ENCODE assay signal across 20 cellular contexts in genomic region chr18:74283646-74284045, GRCh38. TPM values are rescaled to one million over a fixed set of nuclear protein-coding genes. Genes with fewer than 3 reads are reported as not detected.
DNase-seq lines count a peak whose midpoint lies in the region; ATAC-seq, FAIRE-seq and TF ChIP-seq lines count a peak whose summit lies in the region.
"Had no signal": no experiment of that assay in that cellular context is flagged by ENCODE, and none has a peak within 500 bp of the region (broad histone marks: within the 10 kb centered on the region; RNA-seq: fewer than 3 reads in every experiment).

No MANE protein-coding gene starts in this region.

- 72 to 82% (median 75%) methylated on average over 10 of the region's 10 CpGs for WGBS in heart left ventricle, 4 donors
- 88% methylated on average over 10 of the region's 10 CpGs; no CpG with 5 or more reads in 1 of the 2 experiments for WGBS in H1 (ENCODE audit: extremely low coverage in 1 of 2, insufficient coverage in 1 of 2, insufficient read length in 1 of 2, insufficient replicate concordance in 2 of 2, low coverage in 1 of 2, low lambda C conversion rate in 2 of 2, missing lambda C conversion rate in 1 of 2), 2 experiments

- peaks cover 16 to 72% (median 56%) of the 10 kb centered on the region in 12 donors for H3K4me1 ChIP-seq in heart left ventricle
- peaks cover 24 to 52% (median 37%) of the 10 kb centered on the region in 4 experiments for H3K4me1 ChIP-seq in H1 (replicated peaks in 1 of 4; ENCODE audit: control insufficient read depth in 3 of 4, insufficient read depth in 4 of 4, low read length in 3 of 4)
- H3K4me1 ChIP-seq in uterus = peaks cover 11 to 15% of the 10 kb centered on the region in 2 donors

- intact Hi-C loops in heart left ventricle (cut with DNase I) (no loop called here), left cardiac atrium (cut with DNase I) (no loop called here), uterus (cut with DNase I; ENCODE audit: low total_unique reads) (no loop called here)

- peaks cover 6% of the 10 kb centered on the region; the same call in 1 of the 2 replicates for H3K23me2 ChIP-seq in H1 (ENCODE audit: low read depth, low read length)

- H3K4me2 ChIP-seq in H1 (ENCODE audit: insufficient read depth in 1 of 2, low read depth in 2 of 2, low read length in 2 of 2) = peak overlapping the region; percentile 54 to 55; a peak in 2 of 4 replicates

- H3K4me3 ChIP-seq in heart left ventricle = no peak overlapping the region
- H3K4me3 ChIP-seq in H1 (ENCODE audit: extremely low read depth in 1 of 4, insufficient read depth in 2 of 4, low read depth in 3 of 4, low read length in 4 of 4) = peak overlapping the region in 1 of 4 experiments; percentile 37; a peak in 1 of 8 replicates
- H3K4me3 ChIP-seq in uterus = no peak overlapping the region
- H3K4me3 ChIP-seq: tibial nerve had no signal

- CTCF ChIA-PET in H1 (lab: Charles Lee; ENCODE audit: partially characterized antibody) = interaction anchor here (1.1 to 1.6 kb wide), 3 partner anchors 27 to 278 kb away, joined by 3 to 6 read pairs (median 5); no protein-coding TSS in a partner anchor
- CTCF ChIA-PET in HEK293T (lab: Yijun Ruan, JAX) = no interaction called here

- peak overlapping the region; percentile 93 for H3K18ac ChIP-seq in H1 (ENCODE audit: extremely low read depth, low read length)

- no peaks in the 10 kb centered on the region for H3K27me3 ChIP-seq in heart left ventricle
- H3K27me3 ChIP-seq in H1 (replicated peaks in 1 of 4; ENCODE audit: control insufficient read depth in 3 of 4, extremely low read depth in 1 of 4, insufficient read depth in 3 of 4, low read length in 3 of 4) = no peaks in the 10 kb centered on the region
- no peaks in the 10 kb centered on the region for H3K27me3 ChIP-seq in uterus
- H3K27me3 ChIP-seq: tibial nerve had no signal

- peak overlapping the region; percentile 42 for H3K4ac ChIP-seq in H1 (replicated peaks; ENCODE audit: insufficient read length, low read depth, low read length)

- peak overlapping the region in 2 of 3 experiments; percentile 81 to 94 for H3K27ac Mint-ChIP-seq in nephron
- H3K27ac Mint-ChIP-seq: activated B cell treated with CpG ODN at 0.5 μM for 24 hours had no signal

- no peak for TF ChIP-seq RAD21 in H1 (IDR thresholded peaks at IDR 0.05 in 1 of 2, conservative IDR thresholded peaks at IDR 0.05 in 1 of 2; ENCODE audit: low read depth in 2 of 2, low read length in 2 of 2)

- no peak for FAIRE-seq in H1 (lab: Jason Lieb, UNC)
- FAIRE-seq: GM19239 had no signal

- H3K27me3 Mint-ChIP-seq in nephron (ENCODE audit: low read depth) = no peaks in the 10 kb centered on the region
- H3K27me3 Mint-ChIP-seq: activated B cell treated with CpG ODN at 0.5 μM for 24 hours had no signal

- H2AFZ ChIP-seq in H1 (ENCODE audit: low read length) = no peak overlapping the region

- H3K56ac ChIP-seq in H1 (replicated peaks; ENCODE audit: insufficient read length, low read depth, low read length) = no peak overlapping the region

- no peaks in the 10 kb centered on the region for H3K9me3 Mint-ChIP-seq in nephron
- H3K9me3 Mint-ChIP-seq: activated B cell treated with CpG ODN at 0.5 μM for 24 hours had no signal

- no peaks in the 10 kb centered on the region for H3K36me3 ChIP-seq in heart left ventricle
- no peaks in the 10 kb centered on the region for H3K36me3 ChIP-seq in H1 (ENCODE audit: control insufficient read depth in 2 of 4, insufficient read depth in 4 of 4, low read length in 3 of 4)
- no peaks in the 10 kb centered on the region for H3K36me3 ChIP-seq in uterus

- no peak for DNase-seq in heart left ventricle
- DNase-seq in left cardiac atrium = no peak
- no peak for DNase-seq in H1 (ENCODE audit: low read depth in 1 of 2, low spot score in 2 of 2)
- DNase-seq in uterus = no peak
- DNase-seq in HEK293T (ENCODE audit: extremely low spot score) = no peak
- no peak for DNase-seq in inferior parietal cortex (ENCODE audit: extremely low spot score)
- no peak for DNase-seq in KBM-7
- DNase-seq: activated B cell treated with CpG ODN at 0.5 μM for 24 hours, cerebellar nuclear complex, DMS79, H7, Karpas-422, NCI-H2171 treated with DMSO at 0.1 percent for 48 hours, T-helper 1 cell had no signal

- POLR2A ChIA-PET in H1 (lab: Charles Lee; ENCODE audit: partially characterized antibody) (no interaction called here), HEK293T (lab: Yijun Ruan, JAX) (no interaction called here)

- no peak overlapping the region for H3K4me3 Mint-ChIP-seq in nephron
- H3K4me3 Mint-ChIP-seq: activated B cell treated with CpG ODN at 0.5 μM for 24 hours had no signal

- peak overlapping the region; percentile 98; the same call in 1 of the 2 replicates for H2BK5ac ChIP-seq in H1 (ENCODE audit: low read depth, low read length)

- peak overlapping the region in 10 of 12 donors; percentile 25 to 89 (median 76) for H3K27ac ChIP-seq in heart left ventricle
- peak overlapping the region; percentile 67; the same call in 1 of the 2 replicates for H3K27ac ChIP-seq in H1 (ENCODE audit: low read depth, low read length)
- peak overlapping the region; percentile 62 to 86 for H3K27ac ChIP-seq in uterus

- H2AK5ac ChIP-seq in H1 (ENCODE audit: low read depth, low read length) = peak overlapping the region; percentile 32; the same call in 1 of the 2 replicates

- H3K4me1 Mint-ChIP-seq in nephron = peaks cover 70% of the 10 kb centered on the region

- H3K9me3 ChIP-seq in heart left ventricle (no peaks in the 10 kb centered on the region), H1 (ENCODE audit: insufficient read depth in 2 of 2, low read depth in 1 of 2, low read length in 1 of 2) (no peaks in the 10 kb centered on the region), uterus (no peaks in the 10 kb centered on the region)
- H3K9me3 ChIP-seq: tibial nerve had no signal

- peak overlapping the region; percentile 38; the same call in 1 of the 2 replicates for H2BK15ac ChIP-seq in H1 (ENCODE audit: low read length)

- TF ChIP-seq POLR2A in heart left ventricle (IDR thresholded peaks at IDR 0.05) = no peak
- no peak for TF ChIP-seq POLR2A in H1 (IDR thresholded peaks at IDR 0.05; ENCODE audit: control extremely low read depth in 1 of 2, low read depth in 2 of 2, low read length in 2 of 2)
- TF ChIP-seq POLR2A in uterus (IDR thresholded peaks at IDR 0.05) = no peak

- peaks cover 16% of the 10 kb centered on the region for H3K79me1 ChIP-seq in H1 (ENCODE audit: low read depth, low read length)

- H3K9ac ChIP-seq in H1 (replicated peaks in 1 of 4; ENCODE audit: extremely low read depth in 1 of 4, low read depth in 3 of 4, low read length in 3 of 4) = no peak overlapping the region

- H4K20me1 ChIP-seq in H1 (replicated peaks in 1 of 2; ENCODE audit: control insufficient read depth in 1 of 2, insufficient read depth in 2 of 2, low read length in 2 of 2) = no peaks in the 10 kb centered on the region

- TF ChIP-seq EP300 in H1 (IDR thresholded peaks at IDR 0.05; ENCODE audit: borderline replicate concordance in 1 of 2, low read depth in 2 of 2, low read length in 2 of 2) = no peak

- H3K23ac ChIP-seq in H1 (ENCODE audit: insufficient read length) = no peak overlapping the region

- peak overlapping the region; percentile 77 for H2BK12ac ChIP-seq in H1 (ENCODE audit: low read depth, low read length)

- peaks cover 8 to 81% of the 10 kb centered on the region in 2 experiments for H3K79me2 ChIP-seq in H1 (ENCODE audit: control insufficient read depth in 1 of 2, insufficient read depth in 2 of 2, low read length in 2 of 2)

- TF ChIP-seq CTCF in heart left ventricle (IDR thresholded peaks at IDR 0.05) (no peak), H1 (IDR thresholded peaks at IDR 0.05; ENCODE audit: control extremely low read depth in 1 of 3, insufficient read depth in 1 of 3, low read depth in 1 of 3, low read length in 3 of 3) (no peak), nephron (IDR thresholded peaks at IDR 0.05; ENCODE audit: unreplicated experiment in 3 of 3) (no peak), uterus (IDR thresholded peaks at IDR 0.05) (no peak)

- H3K36me3 Mint-ChIP-seq in nephron (ENCODE audit: low read depth) = no peaks in the 10 kb centered on the region

- in situ Hi-C loops in KBM-7 (cut with MboI; ENCODE audit: low pct_unique_long_range_greater_than_20kb, low sequenced_read_pairs) = no loop called here

- H4K5ac ChIP-seq in H1 (ENCODE audit: insufficient read length, low read depth, low read length) = no peak overlapping the region

- peak overlapping the region; percentile 39 for H2BK120ac ChIP-seq in H1 (replicated peaks; ENCODE audit: low read depth, low read length)

- H4K91ac ChIP-seq in H1 (replicated peaks; ENCODE audit: insufficient read length, low read length) = peak overlapping the region; percentile 75

- peak overlapping the region; percentile 76 for H2BK20ac ChIP-seq in H1 (ENCODE audit: low read length)

- no peak overlapping the region for H3K14ac ChIP-seq in H1 (ENCODE audit: insufficient read length)

- no peak for ATAC-seq in heart left ventricle
- no peak for ATAC-seq in left cardiac atrium

- no peak overlapping the region for H4K8ac ChIP-seq in H1 (ENCODE audit: extremely low read depth, insufficient read depth, low read length)

RNA-seq across cellular contexts. Expression of gene CYB5A, which starts 8.1 kb away (rescaled TPM):
- 100 to 1,000 TPM in 4 of 9 donors, 10 to 100 TPM in 5; 46.5 to 146 (median 83.3) TPM for total RNA-seq in heart left ventricle
- polyA plus RNA-seq in heart left ventricle = 10 to 100 TPM; 50.7 to 56.4 TPM
- total RNA-seq in left cardiac atrium = 100 to 1,000 TPM in 1 of 2 donors, 10 to 100 TPM in 1; 66.7 to 122 TPM
- total RNA-seq in H1 (2021; fragmentation: NEBNext Ultra II Directional; extraction: Animal tissue kit (Norgen Biotek cat#: 25700)) = 153 and 154 TPM in 2 replicates
- 186 and 195 TPM in 2 replicates for polyA plus RNA-seq in H1 (2011; rRNA removed)
- 277 TPM for polyA plus RNA-seq in H1 (2011; cell fraction: cytosol; rRNA removed)
- 76.0 TPM for polyA plus RNA-seq in H1 (2011; cell fraction: nucleus; rRNA removed)
- polyA plus RNA-seq in H1 (2012, experiment 1 of 2) = 131 to 163 TPM (median 150 TPM) in 4 replicates
- 107 TPM for polyA plus RNA-seq in H1 (2012, experiment 2 of 2)
- polyA plus RNA-seq in H1 (2013, experiment 1 of 2) = 120 TPM
- polyA plus RNA-seq in H1 (2013, experiment 2 of 2) = 122 TPM
- polyA minus RNA-seq in H1 (2011; rRNA and poly(A)+ RNA removed) = 48.1 and 64.5 TPM in 2 replicates
- 59.4 TPM for polyA minus RNA-seq in H1 (2011; cell fraction: cytosol; rRNA and poly(A)+ RNA removed)
- 36.3 TPM for polyA minus RNA-seq in H1 (2011; cell fraction: nucleus; rRNA and poly(A)+ RNA removed)
- 100 to 1,000 TPM in 1 of 4 donors, 10 to 100 TPM in 3; 44.6 to 204 (median 51.9) TPM for total RNA-seq in uterus

RNA-seq across cellular contexts. Expression of gene C18orf63, which starts 32.0 kb away (rescaled TPM):
- total RNA-seq in heart left ventricle (not detected), left cardiac atrium (not detected), uterus (not detected)
- polyA plus RNA-seq in heart left ventricle (not detected), H1 (2011; rRNA removed) (not detected in 2 replicates)
- total RNA-seq in H1 (2021; fragmentation: NEBNext Ultra II Directional; extraction: Animal tissue kit (Norgen Biotek cat#: 25700)) = not detected in 2 replicates
- not detected for polyA plus RNA-seq in H1 (2011; cell fraction: cytosol; rRNA removed)
- not detected for polyA plus RNA-seq in H1 (2011; cell fraction: nucleus; rRNA removed)
- not detected in 4 replicates for polyA plus RNA-seq in H1 (2012, experiment 1 of 2)
- not detected for polyA plus RNA-seq in H1 (2012, experiment 2 of 2)
- not detected for polyA plus RNA-seq in H1 (2013, experiment 1 of 2)
- polyA plus RNA-seq in H1 (2013, experiment 2 of 2) = not detected
- polyA minus RNA-seq in H1 (2011; rRNA and poly(A)+ RNA removed) = not detected in 2 replicates
- polyA minus RNA-seq in H1 (2011; cell fraction: cytosol; rRNA and poly(A)+ RNA removed) = not detected
- not detected for polyA minus RNA-seq in H1 (2011; cell fraction: nucleus; rRNA and poly(A)+ RNA removed)
- total RNA-seq: A673; activated B cell treated with CpG ODN at 0.5 μM for 24 hours; activated CD8-positive, alpha-beta memory T cell treated with anti-CD3 and anti-CD28 coated beads for 36 hours; H7; myocyte; tibial nerve had no signal
